In genomic region chr12:3168223-3168770, GRCh38 we compare ENCODE assay signal across 21 cellular contexts.
DNase-seq lines count a peak whose midpoint lies in the region; ATAC-seq, FAIRE-seq and TF ChIP-seq lines count a peak whose summit lies in the region.
"Had no signal": no experiment of that assay in that cellular context is flagged by ENCODE, and none has a peak within 500 bp of the region (broad histone marks: within the 10 kb centered on the region; RNA-seq: fewer than 3 reads in every experiment).

No MANE protein-coding gene starts in this region.

- no peaks in the 10 kb centered on the region for H3K27me3 ChIP-seq in astrocyte (ENCODE audit: insufficient read depth, low read length)
- H3K27me3 ChIP-seq in vagina: no peaks in the 10 kb centered on the region
- H3K27me3 ChIP-seq: body of pancreas had no signal

- H3K9ac ChIP-seq in astrocyte (ENCODE audit: low read length): peak overlapping the region; percentile 77

- peak overlapping the region; percentile 40 for H3K4me3 Mint-ChIP-seq in astrocyte (ENCODE audit: unreplicated experiment)
- H3K4me3 Mint-ChIP-seq: activated naive CD4-positive, alpha-beta T cell treated with anti-CD3 and anti-CD28 coated beads, Interleukin-2, amount 50 U/mL, for 24 hours; activated T-cell treated with anti-CD3 and anti-CD28 coated beads, Interleukin-2, amount 50 U/mL, for 24 hours; memory B cell; natural killer cell had no signal

- intact Hi-C loops in vagina (cut with DNase I): no loop called here

- H3K36me3 ChIP-seq in astrocyte (ENCODE audit: insufficient read depth, low read length): no peaks in the 10 kb centered on the region
- no peaks in the 10 kb centered on the region for H3K36me3 ChIP-seq in mesodermal cell (ENCODE audit: control insufficient read depth, insufficient read depth, low read length)
- no peaks in the 10 kb centered on the region for H3K36me3 ChIP-seq in vagina

- H3K4me1 Mint-ChIP-seq in astrocyte (ENCODE audit: low read depth, unreplicated experiment): peaks cover 63% of the 10 kb centered on the region
- H3K4me1 Mint-ChIP-seq: activated naive CD4-positive, alpha-beta T cell treated with anti-CD3 and anti-CD28 coated beads, Interleukin-2, amount 50 U/mL, for 24 hours; memory B cell; natural killer cell had no signal

- H3K9me3 ChIP-seq in astrocyte (ENCODE audit: insufficient read depth, low read depth, low read length): no peaks in the 10 kb centered on the region
- H3K9me3 ChIP-seq in mesodermal cell (ENCODE audit: control insufficient read depth, low read length): no peaks in the 10 kb centered on the region
- H3K9me3 ChIP-seq in vagina: no peaks in the 10 kb centered on the region
- H3K9me3 ChIP-seq: body of pancreas had no signal

- H3K4me2 ChIP-seq in astrocyte (ENCODE audit: low read length): peak overlapping the region; percentile 80

- FAIRE-seq in astrocyte (lab: Jason Lieb, UNC): no peak
- FAIRE-seq: endothelial cell of umbilical vein, GM12891 had no signal

- WGBS in mesodermal cell (ENCODE audit: insufficient coverage in 2 of 2), 2 experiments: 73 to 75% methylated on average over 5 of the region's 8 CpGs

- H3K9me3 Mint-ChIP-seq in activated naive CD4-positive, alpha-beta T cell treated with anti-CD3 and anti-CD28 coated beads, Interleukin-2, amount 50 U/mL, for 72 hours: no peaks in the 10 kb centered on the region
- no peaks in the 10 kb centered on the region for H3K9me3 Mint-ChIP-seq in astrocyte (ENCODE audit: unreplicated experiment)
- H3K9me3 Mint-ChIP-seq: activated naive CD4-positive, alpha-beta T cell treated with anti-CD3 and anti-CD28 coated beads, Interleukin-2, amount 50 U/mL, for 24 hours; activated T-cell treated with anti-CD3 and anti-CD28 coated beads, Interleukin-2, amount 50 U/mL, for 24 hours; memory B cell; natural killer cell had no signal

- DNase-seq in activated naive CD4-positive, alpha-beta T cell treated with anti-CD3 and anti-CD28 coated beads, Interleukin-2, amount 50 U/mL, for 72 hours (ENCODE audit: low spot score in 2 of 2): no peak
- DNase-seq in activated naive CD4-positive, alpha-beta T cell treated with anti-CD3 and anti-CD28 coated beads, Interleukin-2, amount 50 U/mL, for 16 hours: no peak
- no peak for DNase-seq in astrocyte (ENCODE audit: low read depth)
- DNase-seq in vagina (ENCODE audit: extremely low spot score in 2 of 2): no peak
- DNase-seq in NCI-H748 treated with DMSO at 0.1 percent for 48 hours (lab: John Stamatoyannopoulos, UW): no peak
- no peak for DNase-seq in NCI-H2107 treated with DMSO at 0.1 percent for 48 hours (lab: John Stamatoyannopoulos, UW; ENCODE audit: unreplicated experiment)
- DNase-seq: activated CD4-positive, alpha-beta T cell treated with anti-CD3 and anti-CD28 coated beads, Interleukin-2, amount 50 U/mL, for 1 hour; natural killer cell; NCI-H1694 treated with DMSO at 0.1 percent for 48 hours; RPMI8226 had no signal

- no peaks in the 10 kb centered on the region for H3K36me3 Mint-ChIP-seq in activated naive CD4-positive, alpha-beta T cell treated with anti-CD3 and anti-CD28 coated beads, Interleukin-2, amount 50 U/mL, for 72 hours
- H3K36me3 Mint-ChIP-seq in astrocyte (ENCODE audit: low read depth, unreplicated experiment): no peaks in the 10 kb centered on the region
- H3K36me3 Mint-ChIP-seq: activated naive CD4-positive, alpha-beta T cell treated with anti-CD3 and anti-CD28 coated beads, Interleukin-2, amount 50 U/mL, for 24 hours; memory B cell; natural killer cell had no signal

- H4K20me1 ChIP-seq in astrocyte (ENCODE audit: insufficient read depth, low read length): peaks cover 9% of the 10 kb centered on the region

- TF ChIP-seq POLR2A in vagina (IDR thresholded peaks at IDR 0.05): no peak

- TF ChIP-seq CTCF in astrocyte (IDR thresholded peaks at IDR 0.05; ENCODE audit: insufficient read depth, low read depth, low read length): no peak
- no peak for TF ChIP-seq CTCF in vagina (IDR thresholded peaks at IDR 0.05)

- H3K79me2 ChIP-seq in astrocyte (ENCODE audit: insufficient read depth, low read length): peaks cover 14% of the 10 kb centered on the region

- no peaks in the 10 kb centered on the region for H3K27me3 Mint-ChIP-seq in astrocyte (ENCODE audit: low read depth, unreplicated experiment)

- H3K4me1 ChIP-seq in astrocyte (ENCODE audit: insufficient read depth, low read length) (peaks cover 46% of the 10 kb centered on the region), mesodermal cell (ENCODE audit: control insufficient read depth, insufficient read depth, low read length, poor library complexity, severe bottlenecking) (peaks cover 71% of the 10 kb centered on the region), vagina (peaks cover 40% of the 10 kb centered on the region)
- H3K4me1 ChIP-seq: body of pancreas had no signal

- H3K27ac Mint-ChIP-seq in activated naive CD4-positive, alpha-beta T cell treated with anti-CD3 and anti-CD28 coated beads, Interleukin-2, amount 50 U/mL, for 72 hours: no peak overlapping the region
- H3K27ac Mint-ChIP-seq in astrocyte (ENCODE audit: unreplicated experiment): peak overlapping the region; percentile 82
- H3K27ac Mint-ChIP-seq: activated naive CD4-positive, alpha-beta T cell treated with anti-CD3 and anti-CD28 coated beads, Interleukin-2, amount 50 U/mL, for 24 hours; activated T-cell treated with anti-CD3 and anti-CD28 coated beads, Interleukin-2, amount 50 U/mL, for 24 hours; memory B cell; natural killer cell; progenitor cell of endocrine pancreas had no signal

- no peak overlapping the region for H2AFZ ChIP-seq in astrocyte (ENCODE audit: low read depth, low read length)

- peak; percentile 36 to 73 for ATAC-seq in activated naive CD4-positive, alpha-beta T cell treated with anti-CD3 and anti-CD28 coated beads, Interleukin-2, amount 50 U/mL, for 72 hours
- ATAC-seq in GM18867 (IDR thresholded peaks at IDR 0.05; ENCODE audit: unreplicated experiment): no peak
- ATAC-seq: body of pancreas, natural killer cell had no signal

- H3K4me3 ChIP-seq in astrocyte (ENCODE audit: insufficient read depth, low read depth, low read length) (no peak overlapping the region), mesodermal cell (ENCODE audit: extremely low read depth, insufficient read depth, low read length, poor library complexity, severe bottlenecking) (no peak overlapping the region), vagina (no peak overlapping the region)
- H3K4me3 ChIP-seq: body of pancreas, skin epidermis had no signal

- peak overlapping the region; percentile 94 for H3K27ac ChIP-seq in astrocyte (ENCODE audit: low read depth, low read length)
- H3K27ac ChIP-seq in mesodermal cell (ENCODE audit: low read depth, low read length, severe bottlenecking): peak overlapping the region; percentile 70
- peak overlapping the region; percentile 20 for H3K27ac ChIP-seq in vagina
- H3K27ac ChIP-seq: body of pancreas, C4-2B had no signal

Comparison
In these comparisons a context has a peak if more than half of its experiments do, and no peak if none do; other contexts are left out.
1. H3K27ac ChIP-seq: peak in every context shown above with its lines; median percentile 94 in astrocyte; 70 in mesodermal cell; 20 in vagina.